ENCODE assay signal across 8 cellular contexts in genomic region chr6:89819336-89820130, GRCh38. TPM values are rescaled to one million over a fixed set of nuclear protein-coding genes. Genes with fewer than 3 reads are reported as not detected.
DNase-seq lines count a peak whose midpoint lies in the region; ATAC-seq and TF ChIP-seq lines count a peak whose summit lies in the region.

TSS of gene MDN1 (minus strand) at chr6:89819794. CDS start at chr6:89819607, 187 bp downstream.

- H3K9me3 Mint-ChIP-seq in WTC11 = no peaks in the 10 kb centered on the region

- H2AFZ ChIP-seq in smooth muscle cell (ENCODE audit: low read depth) = peak within 1 kb of the TSS; percentile 97

- peak within 1 kb of the TSS; percentile 71 for H3K27ac ChIP-seq in smooth muscle cell (ENCODE audit: low read depth)

- peak within 1 kb of the TSS; percentile 96 for H3K4me2 ChIP-seq in smooth muscle cell

- no peaks in the 10 kb centered on the region for H3K27me3 ChIP-seq in smooth muscle cell (ENCODE audit: low read depth)

- DNase-seq in AG08395 (ENCODE audit: low spot score) (peak; percentile 93), NCI-H226 (peak; percentile 96), WTC11 (ENCODE audit: low spot score) (peak; percentile 91), cardiac fibroblast (ENCODE audit: low read depth in 2 of 2) (peak; percentile 94 to 95), iPS-NIHi7 (ENCODE audit: extremely low spot score) (peak; percentile 90), smooth muscle cell (lab: John Stamatoyannopoulos, UW; ENCODE audit: unreplicated experiment) (peak; percentile 32)

- TF ChIP-seq CTCF in WTC11 (IDR thresholded peaks at IDR 0.05) (no peak), cardiac fibroblast (IDR thresholded peaks at IDR 0.05; ENCODE audit: low read depth, low read length) (no peak), smooth muscle cell (IDR thresholded peaks at IDR 0.05; ENCODE audit: borderline replicate concordance, insufficient read depth, poor library complexity, severe bottlenecking) (no peak)

- peaks cover 38% of the 10 kb centered on the region for H3K79me2 ChIP-seq in smooth muscle cell (ENCODE audit: low read depth)

- no peaks in the 10 kb centered on the region for H3K27me3 Mint-ChIP-seq in WTC11 (ENCODE audit: low read depth)

- peaks cover 13% of the 10 kb centered on the region for H4K20me1 ChIP-seq in smooth muscle cell (ENCODE audit: low read depth)

- no peaks in the 10 kb centered on the region for H3K9me3 ChIP-seq in smooth muscle cell (replicated peaks; ENCODE audit: low read depth)

- H3K36me3 Mint-ChIP-seq in WTC11 = no peaks in the 10 kb centered on the region

- ATAC-seq in GM18909 (IDR thresholded peaks at IDR 0.05; ENCODE audit: poor library complexity, unreplicated experiment) = peak; percentile 95
- ATAC-seq in HG03175 (IDR thresholded peaks at IDR 0.05; ENCODE audit: unreplicated experiment) = peak; percentile 94
- peak; percentile 78 for ATAC-seq in WTC11

- POLR2A ChIA-PET in WTC11 (lab: Charles Lee) = interaction anchor here (1.0 to 3.0 kb wide), 6 partner anchors 10 to 76 kb away, joined by 3 to 33 read pairs (median 6); partner anchors contain the start of gene CASP8AP2

- WGBS in smooth muscle cell (ENCODE audit: low lambda C conversion rate) = 1% methylated on average over 65 of the region's 65 CpGs

- no peaks in the 10 kb centered on the region for H3K36me3 ChIP-seq in smooth muscle cell (ENCODE audit: low read depth)

- peaks cover 43% of the 10 kb centered on the region for H3K4me1 Mint-ChIP-seq in WTC11

- H3F3A ChIP-seq in smooth muscle cell (ENCODE audit: low read depth) = no peaks in the 10 kb centered on the region

- H3K4me3 ChIP-seq in cardiac fibroblast (replicated peaks in 1 of 2; ENCODE audit: low read depth in 2 of 2, low read length in 2 of 2) (peak within 1 kb of the TSS; percentile 90 to 99), smooth muscle cell (peak within 1 kb of the TSS; percentile 89)

- CTCF ChIA-PET in WTC11 (lab: Charles Lee) = interaction anchor here (0.8 to 2.4 kb wide), 6 partner anchors 10 to 26 kb away, joined by 3 to 19 read pairs (median 5); partner anchors contain the start of gene CASP8AP2

- H3K4me3 Mint-ChIP-seq in WTC11 = peak within 1 kb of the TSS; percentile 92

- peaks cover 14% of the 10 kb centered on the region for H3K4me1 ChIP-seq in smooth muscle cell (ENCODE audit: low read depth)

- H3K27ac Mint-ChIP-seq in WTC11 = peak within 1 kb of the TSS; percentile 98

- H3K9ac ChIP-seq in smooth muscle cell (ENCODE audit: low read depth) = peak within 1 kb of the TSS; percentile 79

TF ChIP-seq in WTC11, 78 proteins besides CTCF, POLR2A, EP300 and RAD21 (continues in another document):
- TF ChIP-seq USF1 (CRISPR knock-in tag; IDR thresholded peaks at IDR 0.05) = peak; percentile 91
- no peak for TF ChIP-seq ZNF396 (CRISPR knock-in tag; IDR thresholded peaks at IDR 0.05; ENCODE audit: borderline replicate concordance)
- no peak for TF ChIP-seq EMX1 (CRISPR knock-in tag; IDR thresholded peaks at IDR 0.05)
- TF ChIP-seq ZNF121 (CRISPR knock-in tag; IDR thresholded peaks at IDR 0.05) = peak; percentile 71; the same call in 1 of the 2 replicates
- peak; percentile 47; the same call in 1 of the 2 replicates for TF ChIP-seq TEAD4 (CRISPR knock-in tag; IDR thresholded peaks at IDR 0.05)
- 0 out of 2 replicates have a peak, but pooled peaks have one; percentile 27 for TF ChIP-seq CBFB (CRISPR knock-in tag; IDR thresholded peaks at IDR 0.05; ENCODE audit: low read depth)
- TF ChIP-seq GRHL2 (CRISPR knock-in tag; IDR thresholded peaks at IDR 0.05; ENCODE audit: insufficient replicate concordance, severe bottlenecking) = no peak
- TF ChIP-seq KAT7 (CRISPR knock-in tag; IDR thresholded peaks at IDR 0.05; ENCODE audit: borderline replicate concordance) = peak; percentile 95; the same call in 1 of the 2 replicates
- TF ChIP-seq SMAD4 (CRISPR knock-in tag; IDR thresholded peaks at IDR 0.05) = no peak
- TF ChIP-seq ZNF532 (CRISPR knock-in tag; IDR thresholded peaks at IDR 0.05; ENCODE audit: borderline replicate concordance) = no peak
- no peak for TF ChIP-seq PRRX2 (CRISPR knock-in tag; IDR thresholded peaks at IDR 0.05)
- TF ChIP-seq FOXP4 (CRISPR knock-in tag; IDR thresholded peaks at IDR 0.05) = peak; percentile 86
- TF ChIP-seq NFATC4 (CRISPR knock-in tag; IDR thresholded peaks at IDR 0.05) = no peak
- TF ChIP-seq OVOL2 (CRISPR knock-in tag; IDR thresholded peaks at IDR 0.05; ENCODE audit: borderline replicate concordance) = no peak
- peak; percentile 73; the same call in 1 of the 2 replicates for TF ChIP-seq NFE2L1 (CRISPR knock-in tag; IDR thresholded peaks at IDR 0.05)
- peak; percentile 90 for TF ChIP-seq MLX (CRISPR knock-in tag; IDR thresholded peaks at IDR 0.05)
- TF ChIP-seq ZNF671 (CRISPR knock-in tag; IDR thresholded peaks at IDR 0.05) = 0 out of 2 replicates have a peak, but pooled peaks have one; percentile 14
- peak; percentile 99 for TF ChIP-seq MAX (CRISPR knock-in tag; IDR thresholded peaks at IDR 0.05)
- no peak for TF ChIP-seq RORB (CRISPR knock-in tag; IDR thresholded peaks at IDR 0.05)

RNA-seq across cellular contexts. Expression of gene MDN1, which starts in this region (rescaled TPM):
- total RNA-seq in WTC11 (2021) (146 to 195 TPM (median 146 TPM) in 3 replicates), smooth muscle cell (16.5 and 18.6 TPM in 2 replicates)
- polyA plus RNA-seq in smooth muscle cell = 6.4 and 9.2 TPM in 2 replicates

Comparison
In these comparisons a context has a peak if more than half of its experiments do, and no peak if none do; other contexts are left out.
1. Peak in every context shown above with its lines: DNase-seq, ATAC-seq, H3K4me3 ChIP-seq and H3K27ac ChIP-seq.
2. DNase-seq: peak in every context shown above with its lines; median percentile 96 in NCI-H226; 94 in cardiac fibroblast; 93 in AG08395; 91 in WTC11; 90 in iPS-NIHi7; 32 in smooth muscle cell.